In genomic region chr7:107435749-107436148, GRCh38 we compare ENCODE assay signal across 10 cellular contexts. TPM values are rescaled to one million over a fixed set of nuclear protein-coding genes. Genes with fewer than 3 reads are reported as not detected.
"Had no signal": no experiment of that assay in that cellular context is flagged by ENCODE, and none has a peak within 500 bp of the region (broad histone marks: within the 10 kb centered on the region; RNA-seq: fewer than 3 reads in every experiment).

No MANE protein-coding gene starts in this region.

- FAIRE-seq: HTR-8/SVneo had no signal

- H3K9me3 ChIP-seq: HAP-1 had no signal

- H3K4me1 ChIP-seq: HAP-1 had no signal

- H3K27ac ChIP-seq: GM23248, KMS-11 had no signal

- H3K4me3 ChIP-seq: GM23248, HAP-1 had no signal

- H3K4me2 ChIP-seq: KMS-11 had no signal

- DNase-seq: GM23248, GOT3, H7, IMR-90, KBM-7 had no signal

- H3K36me3 ChIP-seq: HAP-1 had no signal

- H2AFZ ChIP-seq: GM23248 had no signal

- H3K9ac ChIP-seq: GM23248, KMS-11 had no signal

RNA-seq across cellular contexts. Expression of gene GPR22, which starts 34.1 kb away (rescaled TPM):
- total RNA-seq: GM23248, H4, H7, HT-29, IMR-90 had no signal
- polyA plus RNA-seq: IMR-90 had no signal
